24 cellular contexts compared by ENCODE assay signal in the genomic region with DNA sequence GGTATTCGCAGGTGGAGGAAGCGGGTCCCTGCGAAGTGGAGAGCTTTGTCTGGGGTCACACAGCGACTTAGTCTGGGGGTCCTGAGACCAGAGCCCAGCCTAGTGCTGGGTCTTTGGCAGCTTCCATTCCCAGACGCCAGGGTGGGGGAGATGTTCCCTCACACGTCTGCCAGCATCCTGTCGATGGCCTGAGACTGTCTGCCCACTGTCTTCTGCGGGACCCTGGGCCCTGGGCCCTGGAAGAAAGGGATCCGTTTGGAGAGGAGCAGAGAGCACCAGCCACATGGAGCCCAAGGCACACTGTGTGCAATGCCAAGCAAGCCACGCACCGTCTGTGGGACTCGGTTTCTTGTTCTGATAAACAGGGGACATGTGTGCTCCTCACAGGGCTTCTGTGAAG.
A peak's percentile ranks its signal among the peaks of the same experiment; 100 is the strongest.
DNase-seq lines count a peak whose midpoint lies in the region; ATAC-seq and TF ChIP-seq lines count a peak whose summit lies in the region.
"Had no signal": no experiment of that assay in that cellular context is flagged by ENCODE, and none has a peak within 500 bp of the region (broad histone marks: within the 10 kb centered on the region; RNA-seq: fewer than 3 reads in every experiment).

No MANE protein-coding gene starts in this region.

- H4K20me1 ChIP-seq in hepatocyte (ENCODE audit: insufficient read depth, poor library complexity, severe bottlenecking): no peaks in the 10 kb centered on the region

- peaks cover 17% of the 10 kb centered on the region for H3K27me3 Mint-ChIP-seq in activated CD8-positive, alpha-beta memory T cell treated with anti-CD3 and anti-CD28 coated beads, Interleukin-2, amount 10 ng/mL, durations not matched to agents 7 days and 5 days
- H3K27me3 Mint-ChIP-seq: CD4-positive, alpha-beta T cell had no signal

- H3K4me1 ChIP-seq in hepatocyte (ENCODE audit: insufficient read depth): no peaks in the 10 kb centered on the region
- H3K4me1 ChIP-seq in testis: peaks cover 3% of the 10 kb centered on the region
- H3K4me1 ChIP-seq: HAP-1 had no signal

- no peaks in the 10 kb centered on the region for H3K36me3 Mint-ChIP-seq in activated CD8-positive, alpha-beta memory T cell treated with anti-CD3 and anti-CD28 coated beads, Interleukin-2, amount 10 ng/mL, durations not matched to agents 7 days and 5 days

- CTCF ChIA-PET in activated CD8-positive, alpha-beta memory T cell treated with anti-CD3 and anti-CD28 coated beads, Interleukin-2, amount 10 ng/mL, durations not matched to agents 7 days and 5 days (lab: Charles Lee): no interaction called here

- intact Hi-C loops in Right ventricle myocardium superior (cut with DNase I) (no loop called here), Right ventricle myocardium inferior (cut with DNase I) (no loop called here), testis (cut with DNase I; ENCODE audit: low total_unique reads) (no loop called here)

- H3K27ac ChIP-seq in hepatocyte (no peak overlapping the region), testis (no peak overlapping the region)

- TF ChIP-seq POLR2A in testis (IDR thresholded peaks at IDR 0.05): no peak

- H3K4me2 ChIP-seq in hepatocyte: no peak overlapping the region
- H3K4me2 ChIP-seq: GM23338 had no signal

- TF ChIP-seq CTCF in hepatocyte (IDR thresholded peaks at IDR 0.05; ENCODE audit: poor library complexity) (no peak), testis (IDR thresholded peaks at IDR 0.05) (no peak)

- H3K27me3 ChIP-seq in hepatocyte (no peaks in the 10 kb centered on the region), testis (no peaks in the 10 kb centered on the region)
- H3K27me3 ChIP-seq: BE2C had no signal

- no peak for ATAC-seq in Right ventricle myocardium superior (ENCODE audit: poor library complexity)
- no peak for ATAC-seq in Right ventricle myocardium inferior
- no peak for ATAC-seq in activated CD8-positive, alpha-beta memory T cell treated with anti-CD3 and anti-CD28 coated beads, Interleukin-2, amount 10 ng/mL, durations not matched to agents 7 days and 5 days
- no peak for ATAC-seq in GM21529 (IDR thresholded peaks at IDR 0.05; ENCODE audit: unreplicated experiment)
- ATAC-seq: GM23338, K562 had no signal

- DNase-seq in Right ventricle myocardium superior: peak; percentile 14
- no peak for DNase-seq in Right ventricle myocardium inferior (ENCODE audit: missing footprints)
- DNase-seq in activated CD8-positive, alpha-beta memory T cell treated with anti-CD3 and anti-CD28 coated beads, Interleukin-2, amount 10 ng/mL, durations not matched to agents 7 days and 5 days: peak; percentile 16
- DNase-seq in hepatocyte (ENCODE audit: low spot score): peak; percentile 3
- DNase-seq in testis: peak; percentile 5
- DNase-seq in hypothalamus (lab: John Stamatoyannopoulos, UW): no peak
- no peak for DNase-seq in CD1c-positive myeloid dendritic cell (ENCODE audit: extremely low spot score)
- DNase-seq: ACHN, BE2C, COR-L47, DMS53, HFFc6, Kasumi-1, NCI-H1436, NCI-H187 treated with DMSO at 0.1 percent for 48 hours, NCI-H2107, NCI-H446, NCI-H524 treated with DMSO at 0.1 percent for 48 hours, NCI-H774 had no signal

- H3K9me3 Mint-ChIP-seq in activated CD8-positive, alpha-beta memory T cell treated with anti-CD3 and anti-CD28 coated beads, Interleukin-2, amount 10 ng/mL, durations not matched to agents 7 days and 5 days (ENCODE audit: low read depth): peaks cover 4% of the 10 kb centered on the region

- no peak overlapping the region for H3K4me3 Mint-ChIP-seq in activated CD8-positive, alpha-beta memory T cell treated with anti-CD3 and anti-CD28 coated beads, Interleukin-2, amount 10 ng/mL, durations not matched to agents 7 days and 5 days
- H3K4me3 Mint-ChIP-seq: CD4-positive, alpha-beta T cell; GM23338; HFFc6 had no signal

- WGBS in hepatocyte (ENCODE audit: low lambda C conversion rate, missing lambda C conversion rate): 95% methylated on average over 12 of the region's 12 CpGs
- WGBS in testis, 2 donors: 86 to 90% methylated on average over 7 to 12 of the region's 12 CpGs

- no peak overlapping the region for H3K27ac Mint-ChIP-seq in activated CD8-positive, alpha-beta memory T cell treated with anti-CD3 and anti-CD28 coated beads, Interleukin-2, amount 10 ng/mL, durations not matched to agents 7 days and 5 days
- H3K27ac Mint-ChIP-seq: CD4-positive, alpha-beta T cell; GM23338; HFFc6 had no signal

- no peak overlapping the region for H2AFZ ChIP-seq in hepatocyte
- H2AFZ ChIP-seq: GM23338 had no signal

- no peak overlapping the region for H3K4me3 ChIP-seq in hepatocyte
- no peak overlapping the region for H3K4me3 ChIP-seq in testis
- H3K4me3 ChIP-seq: GM23338, HAP-1, K562 had no signal

- H3K36me3 ChIP-seq in hepatocyte (replicated peaks; ENCODE audit: insufficient read depth, low read depth): no peaks in the 10 kb centered on the region
- no peaks in the 10 kb centered on the region for H3K36me3 ChIP-seq in testis (ENCODE audit: low read depth, missing control alignments)
- H3K36me3 ChIP-seq: BE2C, HAP-1 had no signal

- H3K9me2 ChIP-seq in hepatocyte (replicated peaks; ENCODE audit: insufficient read depth): no peaks in the 10 kb centered on the region

- no peaks in the 10 kb centered on the region for H3K79me2 ChIP-seq in hepatocyte

- H3K4me1 Mint-ChIP-seq in activated CD8-positive, alpha-beta memory T cell treated with anti-CD3 and anti-CD28 coated beads, Interleukin-2, amount 10 ng/mL, durations not matched to agents 7 days and 5 days: no peaks in the 10 kb centered on the region
- H3K4me1 Mint-ChIP-seq: GM23338 had no signal

- no peaks in the 10 kb centered on the region for H3K9me3 ChIP-seq in hepatocyte (ENCODE audit: low read depth)
- H3K9me3 ChIP-seq in testis: no peaks in the 10 kb centered on the region

Comparison
In these comparisons a context has a peak if more than half of its experiments do, and no peak if none do; other contexts are left out.
1. DNase-seq: peak in Right ventricle myocardium superior (single experiment), activated CD8-positive, alpha-beta memory T cell treated with anti-CD3 and anti-CD28 coated beads, Interleukin-2, amount 10 ng/mL, durations not matched to agents 7 days and 5 days (single experiment), hepatocyte (single experiment) and testis (single experiment); none in Right ventricle myocardium inferior (single experiment), hypothalamus (0 of 51) and CD1c-positive myeloid dendritic cell (single experiment).